ENCODE assay signal across 20 cellular contexts in the genomic region with DNA sequence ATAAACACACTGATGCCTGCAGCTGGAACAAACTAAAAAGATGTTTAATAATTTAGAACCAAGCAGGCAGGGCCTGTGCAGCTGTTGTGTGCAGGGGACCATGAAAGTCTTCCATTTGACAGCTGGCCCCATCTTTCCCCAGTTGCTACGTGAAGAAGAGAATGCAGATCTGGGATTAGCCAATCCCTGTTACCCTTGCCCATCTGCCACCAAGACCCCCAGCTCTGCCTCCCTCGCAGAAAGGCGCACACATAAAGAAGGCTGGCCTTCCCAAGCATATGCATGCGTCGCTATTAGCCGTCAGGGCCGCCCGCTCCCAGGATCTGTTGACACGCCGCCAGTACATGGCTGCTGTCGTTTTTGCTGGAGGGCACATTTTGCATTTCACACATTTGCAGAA.
DNase-seq lines count a peak whose midpoint lies in the region; TF ChIP-seq lines count a peak whose summit lies in the region.
"Had no signal": no experiment of that assay in that cellular context is flagged by ENCODE, and none has a peak within 500 bp of the region (broad histone marks: within the 10 kb centered on the region; RNA-seq: fewer than 3 reads in every experiment).

No MANE protein-coding gene starts in this region.

- H3K4me1 Mint-ChIP-seq in neural crest cell: peaks cover 16% of the 10 kb centered on the region

- peak; percentile 39 for DNase-seq in NCI-H82 (lab: John Stamatoyannopoulos, UW)
- DNase-seq in NCI-H82 treated with DMSO at 0.1 percent for 48 hours (lab: John Stamatoyannopoulos, UW; ENCODE audit: unreplicated experiment): no peak
- peak; percentile 86 for DNase-seq in NCI-H1694 (lab: John Stamatoyannopoulos, UW)
- peak; percentile 33 for DNase-seq in WERI-Rb-1
- no peak for DNase-seq in neural crest cell (ENCODE audit: low read depth, low spot score)
- DNase-seq in HCEC 1CT: no peak
- DNase-seq in spleen: no peak
- DNase-seq in GM13976 (ENCODE audit: low spot score): no peak
- DNase-seq: AML-193; C1 segment of cervical spinal cord; CD8-positive, alpha-beta T cell; GDM1; IMR-90; NCI-H1092 treated with DMSO at 0.1 percent for 48 hours; NCI-H1436 treated with DMSO at 0.1 percent for 48 hours; NCI-H2029 treated with DMSO at 0.1 percent for 48 hours; NCI-H526 treated with DMSO at 0.1 percent for 48 hours; OCI-M1 had no signal

- no peaks in the 10 kb centered on the region for H3K9me3 ChIP-seq in WERI-Rb-1 (ENCODE audit: severe bottlenecking)
- H3K9me3 ChIP-seq in spleen: no peaks in the 10 kb centered on the region
- H3K9me3 ChIP-seq: SJSA1 had no signal

- TF ChIP-seq CTCF in WERI-Rb-1 (IDR thresholded peaks at IDR 0.05; ENCODE audit: low read depth, low read length): no peak
- TF ChIP-seq CTCF in neural crest cell (conservative IDR thresholded peaks at IDR 0.05): no peak
- TF ChIP-seq CTCF in spleen (IDR thresholded peaks at IDR 0.05 in 8 of 11, conservative IDR thresholded peaks at IDR 0.05 in 3 of 11): no peak
- no peak for TF ChIP-seq CTCF in GM13976 (IDR thresholded peaks at IDR 0.05; ENCODE audit: borderline replicate concordance, control extremely low read depth, extremely low read depth, insufficient read depth, missing control alignments)

- no peaks in the 10 kb centered on the region for H3K36me3 ChIP-seq in WERI-Rb-1
- no peaks in the 10 kb centered on the region for H3K36me3 ChIP-seq in spleen
- H3K36me3 ChIP-seq: SJSA1 had no signal

- H3K4me3 ChIP-seq in WERI-Rb-1 (ENCODE audit: low read depth, low read length) (no peak overlapping the region), spleen (no peak overlapping the region)
- H3K4me3 ChIP-seq: SJSA1 had no signal

- H3K4me1 ChIP-seq in spleen: no peaks in the 10 kb centered on the region
- H3K4me1 ChIP-seq: SJSA1 had no signal

- intact Hi-C loops in spleen (cut with DNase I; ENCODE audit: low total_unique reads): no loop called here

- H3K27me3 Mint-ChIP-seq in neural crest cell (ENCODE audit: low read depth): no peaks in the 10 kb centered on the region

- no peaks in the 10 kb centered on the region for H3K36me3 Mint-ChIP-seq in neural crest cell (ENCODE audit: low read depth)
- H3K36me3 Mint-ChIP-seq: CD8-positive, alpha-beta T cell had no signal

- H3K4me3 Mint-ChIP-seq in neural crest cell: no peak overlapping the region
- H3K4me3 Mint-ChIP-seq: CD8-positive, alpha-beta T cell had no signal

- no peaks in the 10 kb centered on the region for H3K27me3 ChIP-seq in WERI-Rb-1 (ENCODE audit: insufficient read depth, low read depth, severe bottlenecking)
- peaks cover 0 to 27% (median 0%) of the 10 kb centered on the region in 7 donors for H3K27me3 ChIP-seq in spleen (replicated peaks in 1 of 7)
- H3K27me3 ChIP-seq: SJSA1 had no signal

- TF ChIP-seq POLR2A in spleen (IDR thresholded peaks at IDR 0.05): no peak

- 82 to 88% (median 85%) methylated on average over 11 of the region's 11 CpGs for WGBS in spleen, 5 donors

- in situ Hi-C loops in GM13976 (cut with MboI; ENCODE audit: low sequenced_read_pairs, unreplicated experiment): no loop called here

- no peaks in the 10 kb centered on the region for H3K9me3 Mint-ChIP-seq in neural crest cell
- H3K9me3 Mint-ChIP-seq: CD8-positive, alpha-beta T cell had no signal

- H3K27ac Mint-ChIP-seq in neural crest cell (ENCODE audit: unreplicated experiment): peak overlapping the region; percentile 35
- H3K27ac Mint-ChIP-seq: CD8-positive, alpha-beta T cell had no signal

- H3K27ac ChIP-seq in WERI-Rb-1 (no peak overlapping the region), spleen (no peak overlapping the region)
- H3K27ac ChIP-seq: KMS-11, SJSA1 had no signal

Comparison
In these comparisons a context has a peak if more than half of its experiments do, and no peak if none do; other contexts are left out.
1. DNase-seq: peak in NCI-H82 (single experiment), NCI-H1694 (single experiment) and WERI-Rb-1 (single experiment); none in NCI-H82 treated with DMSO at 0.1 percent for 48 hours (single experiment), neural crest cell (single experiment), HCEC 1CT (single experiment), spleen (single experiment) and GM13976 (single experiment).